In genomic region chr13:97221491-97221890, GRCh38 we compare ENCODE assay signal across 8 cellular contexts. TPM values are rescaled to one million over a fixed set of nuclear protein-coding genes. Genes with fewer than 3 reads are reported as not detected.
DNase-seq lines count a peak whose midpoint lies in the region; TF ChIP-seq lines count a peak whose summit lies in the region.

No MANE protein-coding gene starts in this region.

- H4K20me1 ChIP-seq in Karpas-422 (ENCODE audit: insufficient read depth, low read depth, low read length): no peaks in the 10 kb centered on the region

- peak overlapping the region; percentile 87 for H3K4me2 ChIP-seq in Karpas-422 (ENCODE audit: low read depth, low read length, poor library complexity, severe bottlenecking)

- peak overlapping the region; percentile 62 for H3K4me3 ChIP-seq in A673 (ENCODE audit: low read depth, low read length, poor library complexity, severe bottlenecking)
- peak overlapping the region; percentile 88; the same call in 1 of the 2 replicates for H3K4me3 ChIP-seq in Karpas-422 (ENCODE audit: low read length)
- peak overlapping the region; percentile 38 for H3K4me3 ChIP-seq in colonic mucosa

- no peaks in the 10 kb centered on the region for H3K9me3 Mint-ChIP-seq in nephron progenitor cell

- H3K4me1 Mint-ChIP-seq in nephron progenitor cell: peaks cover 42% of the 10 kb centered on the region

- peak overlapping the region; percentile 92 for H3K4me3 Mint-ChIP-seq in nephron progenitor cell

- H3K9ac ChIP-seq in Karpas-422 (ENCODE audit: low read length) (0 out of 2 replicates have a peak overlapping the region, but pooled peaks have one; percentile 19), colonic mucosa (ENCODE audit: low read depth in 2 of 2, low read length in 2 of 2) (peak overlapping the region in 1 of 2 donors; percentile 86)

- no peaks in the 10 kb centered on the region for H3K36me3 Mint-ChIP-seq in nephron progenitor cell (ENCODE audit: low read depth)

- H3K27me3 ChIP-seq in A673 (replicated peaks; ENCODE audit: insufficient read depth, low read depth, low read length, poor library complexity): no peaks in the 10 kb centered on the region
- H3K27me3 ChIP-seq in Karpas-422 (ENCODE audit: low read length): no peaks in the 10 kb centered on the region
- H3K27me3 ChIP-seq in colonic mucosa: no peaks in the 10 kb centered on the region

- DNase-seq in A673 (ENCODE audit: low spot score) (no peak), Karpas-422 (no peak), colonic mucosa (no peak), nephron progenitor cell (no peak), T-helper 1 cell (no peak), LoVo (ENCODE audit: low spot score) (no peak), NCI-H187 (lab: John Stamatoyannopoulos, UW) (no peak), DMS53 treated with DMSO at 0.1 percent for 48 hours (lab: John Stamatoyannopoulos, UW; ENCODE audit: unreplicated experiment) (no peak)

- H3K9me2 ChIP-seq in Karpas-422 (replicated peaks; ENCODE audit: insufficient read depth, low read length): no peaks in the 10 kb centered on the region

- POLR2A ChIA-PET in A673 (lab: Charles Lee; ENCODE audit: low non-redundant PET): no interaction called here

- H3K27ac ChIP-seq in A673 (ENCODE audit: low read depth, low read length, poor library complexity, severe bottlenecking) (peak overlapping the region; percentile 72), Karpas-422 (ENCODE audit: low read length) (no peak overlapping the region), colonic mucosa (peak overlapping the region; percentile 91)

- H3K9me3 ChIP-seq in A673 (ENCODE audit: low read depth, low read length, poor library complexity, severe bottlenecking): no peaks in the 10 kb centered on the region
- no peaks in the 10 kb centered on the region for H3K9me3 ChIP-seq in Karpas-422 (ENCODE audit: low read length)
- no peaks in the 10 kb centered on the region for H3K9me3 ChIP-seq in colonic mucosa

- CTCF ChIA-PET in A673 (lab: Charles Lee): no interaction called here

- H3K4me1 ChIP-seq in A673 (ENCODE audit: insufficient read depth, low read length, poor library complexity, severe bottlenecking): peaks cover 24% of the 10 kb centered on the region
- H3K4me1 ChIP-seq in Karpas-422 (ENCODE audit: low read length): peaks cover 27% of the 10 kb centered on the region
- H3K4me1 ChIP-seq in colonic mucosa: peaks cover 1% of the 10 kb centered on the region

- intact Hi-C loops in A673 (cut with micrococcal nuclease; ENCODE audit: unreplicated experiment): loop anchor here (5.0 kb wide), 2 partner anchors 94 to 121 kb away; no protein-coding TSS in a partner anchor
- intact Hi-C loops in colonic mucosa (cut with DNase I): loop anchor here (5.0 kb wide), 1 partner anchor 121 kb away; no protein-coding TSS in a partner anchor

- H2AFZ ChIP-seq in Karpas-422 (ENCODE audit: low read length): peak overlapping the region; percentile 97

- H3K79me2 ChIP-seq in Karpas-422 (ENCODE audit: low read length): no peaks in the 10 kb centered on the region

- H3K36me3 ChIP-seq in A673 (ENCODE audit: insufficient read depth, low read length, poor library complexity, severe bottlenecking) (no peaks in the 10 kb centered on the region), Karpas-422 (ENCODE audit: insufficient read depth, low read length) (no peaks in the 10 kb centered on the region), colonic mucosa (no peaks in the 10 kb centered on the region)

- TF ChIP-seq CTCF in A673 (conservative IDR thresholded peaks at IDR 0.05; ENCODE audit: low read depth, low read length): no peak
- TF ChIP-seq CTCF in colonic mucosa (IDR thresholded peaks at IDR 0.05): no peak
- TF ChIP-seq CTCF in nephron progenitor cell (IDR thresholded peaks at IDR 0.05): no peak

- no peak overlapping the region for H3K27ac Mint-ChIP-seq in nephron progenitor cell

- no TSS peak for BruUV-seq in A673 (replicated peaks; lab: Mats Ljungman, UMichigan)

- H3K27me3 Mint-ChIP-seq in nephron progenitor cell (ENCODE audit: low read depth, poor library complexity): no peaks in the 10 kb centered on the region

RNA-seq across cellular contexts. Expression of gene MBNL2, which starts 0.6 kb away (rescaled TPM):
- total RNA-seq in A673 (2021) (12.0 TPM in 2 replicates), colonic mucosa (10 to 100 TPM; 28.2 to 61.8 TPM)
- 4.4 and 8.5 TPM in 2 replicates for total RNA-seq in Karpas-422 (2014; rRNA removed; shearing (Covaris generic); ENCODE audit: low replicate concordance)

Comparison
In these comparisons a context has a peak if more than half of its experiments do, and no peak if none do; other contexts are left out.
1. H3K4me3 ChIP-seq: peak in every context shown above with its lines; median percentile 88 in Karpas-422; 62 in A673; 38 in colonic mucosa.